ENCODE assay signal across 8 cellular contexts in genomic region chr6:147390909-147391536, GRCh38.
DNase-seq lines count a peak whose midpoint lies in the region; ATAC-seq, FAIRE-seq and TF ChIP-seq lines count a peak whose summit lies in the region.

No MANE protein-coding gene starts in this region.

- no peaks in the 10 kb centered on the region for H3K4me1 ChIP-seq in DND-41 (ENCODE audit: insufficient read depth, low read length)

- no peaks in the 10 kb centered on the region for H3K79me2 ChIP-seq in DND-41 (ENCODE audit: insufficient read depth, low read length)

- H3K27me3 ChIP-seq in DND-41 (ENCODE audit: insufficient read depth, low read length, poor library complexity): no peaks in the 10 kb centered on the region
- no peaks in the 10 kb centered on the region for H3K27me3 ChIP-seq in brain microvascular endothelial cell (replicated peaks)

- DNase-seq in DND-41 (no peak), M059J (ENCODE audit: low read depth) (peak; percentile 33), brain microvascular endothelial cell (peak; percentile 27), medulla oblongata (ENCODE audit: extremely low spot score) (peak; percentile 21), 8988T (no peak), GM12892 (ENCODE audit: insufficient read length) (no peak)

- TF ChIP-seq CTCF in DND-41 (IDR thresholded peaks at IDR 0.05; ENCODE audit: borderline replicate concordance, extremely low read depth, low read length, poor library complexity, severe bottlenecking): peak; percentile 44
- TF ChIP-seq CTCF in brain microvascular endothelial cell (IDR thresholded peaks at IDR 0.05; ENCODE audit: low read depth, low read length, missing control alignments): peak; percentile 60

- in situ Hi-C loops in brain microvascular endothelial cell (cut with HindIII; ENCODE audit: low pct_ligation_motif_present, low sequenced_read_pairs): no loop called here

- no peak for TF ChIP-seq POLR2A in GM12892 (IDR thresholded peaks at IDR 0.05; ENCODE audit: low read depth, low read length)

- H3K27ac ChIP-seq in DND-41 (ENCODE audit: low read length): no peak overlapping the region
- no peak overlapping the region for H3K27ac ChIP-seq in brain microvascular endothelial cell

- no peaks in the 10 kb centered on the region for H4K20me1 ChIP-seq in DND-41 (ENCODE audit: insufficient read depth, low read length)

- no peak for FAIRE-seq in GM12892 (lab: Jason Lieb, UNC)

- H3K9ac ChIP-seq in DND-41 (ENCODE audit: low read depth, low read length): no peak overlapping the region

- no peaks in the 10 kb centered on the region for H3K9me3 ChIP-seq in DND-41 (ENCODE audit: insufficient read depth, low read length, severe bottlenecking)

- H3K4me3 ChIP-seq in DND-41 (ENCODE audit: low read depth in 1 of 2, low read length in 2 of 2) (no peak overlapping the region), brain microvascular endothelial cell (ENCODE audit: low read depth, low read length) (no peak overlapping the region)

- no peak overlapping the region for H2AFZ ChIP-seq in DND-41 (ENCODE audit: low read depth, low read length)

- no peaks in the 10 kb centered on the region for H3K36me3 ChIP-seq in DND-41 (ENCODE audit: insufficient read depth, low read length)
- H3K36me3 ChIP-seq in brain microvascular endothelial cell (replicated peaks): no peaks in the 10 kb centered on the region

- ATAC-seq in DND-41 (ENCODE audit: insufficient read depth, low read depth) (no peak), HG03039 (IDR thresholded peaks at IDR 0.05; ENCODE audit: unreplicated experiment) (no peak), GM18909 (IDR thresholded peaks at IDR 0.05; ENCODE audit: poor library complexity, unreplicated experiment) (no peak)

- H3K4me2 ChIP-seq in DND-41 (ENCODE audit: insufficient read depth, low read length): no peak overlapping the region

Comparison
In these comparisons a context has a peak if more than half of its experiments do, and no peak if none do; other contexts are left out.
1. DNase-seq: peak in M059J (single experiment), brain microvascular endothelial cell (single experiment) and medulla oblongata (single experiment); none in DND-41 (single experiment), 8988T (single experiment) and GM12892 (single experiment).